In genomic region chr1:182164273-182164672, GRCh38 we compare ENCODE assay signal across 24 cellular contexts.
DNase-seq lines count a peak whose midpoint lies in the region; ATAC-seq and TF ChIP-seq lines count a peak whose summit lies in the region.
"Had no signal": no experiment of that assay in that cellular context is flagged by ENCODE, and none has a peak within 500 bp of the region (broad histone marks: within the 10 kb centered on the region; RNA-seq: fewer than 3 reads in every experiment).

No MANE protein-coding gene starts in this region.

- TF ChIP-seq POLR2A in upper lobe of left lung (IDR thresholded peaks at IDR 0.05), result no peak

- TF ChIP-seq CTCF in upper lobe of left lung (IDR thresholded peaks at IDR 0.05), result no peak
- TF ChIP-seq CTCF in CD14-positive monocyte (IDR thresholded peaks at IDR 0.05), result no peak

- TF ChIP-seq EP300 in upper lobe of left lung (IDR thresholded peaks at IDR 0.05), result no peak

- H3K36me3 Mint-ChIP-seq in CD14-positive monocyte, result peaks cover 0 to 1% of the 10 kb centered on the region in 2 donors
- H3K36me3 Mint-ChIP-seq: brain; CD8-positive, alpha-beta T cell; mesothelial cell of epicardium; stimulated activated naive B cell treated with anti-CD40 and anti-IgM and Interleukin-4, amounts not matched to agents 10 μg/mL and 1 μg/mL and 100 μg/mL, for 72 hours had no signal

- ATAC-seq in left cardiac atrium (peak; percentile 70 to 88), upper lobe of left lung (ENCODE audit: low FRiP score in 2 of 2) (peak in 1 of 2 donors; percentile 64)
- ATAC-seq: CD8-positive, alpha-beta T cell; stimulated activated naive B cell treated with anti-CD40 and anti-IgM and Interleukin-4, amounts not matched to agents 10 μg/mL and 1 μg/mL and 100 μg/mL, for 72 hours had no signal

- peaks cover 0 to 7% (median 3%) of the 10 kb centered on the region in 4 donors for H3K9me3 ChIP-seq in upper lobe of left lung
- H3K9me3 ChIP-seq: SJSA1, tibial artery had no signal

- H3K27ac ChIP-seq in cingulate gyrus (ENCODE audit: low read depth, low read length) (peak overlapping the region; percentile 51), upper lobe of left lung (peak overlapping the region in 3 of 4 donors; percentile 20 to 65 (median 64))
- H3K27ac ChIP-seq: GM23248, SJSA1, tibial artery had no signal

- peaks cover 5 to 15% (median 11%) of the 10 kb centered on the region in 7 donors for H3K9me3 Mint-ChIP-seq in CD14-positive monocyte

- H3K27me3 ChIP-seq in upper lobe of left lung, result no peaks in the 10 kb centered on the region
- H3K27me3 ChIP-seq: SJSA1, tibial artery had no signal

- peaks cover 8 to 16% (median 11%) of the 10 kb centered on the region in 4 donors for H3K4me1 ChIP-seq in upper lobe of left lung
- H3K4me1 ChIP-seq: SJSA1 had no signal

- H3K4me1 Mint-ChIP-seq in CD14-positive monocyte, result peaks cover 10% of the 10 kb centered on the region
- H3K4me1 Mint-ChIP-seq: activated CD4-positive, alpha-beta T cell treated with anti-CD3 and anti-CD28 coated beads, Interleukin-2, amount 10 ng/mL, durations not matched to agents 24 days and 14 days; mesothelial cell of epicardium; stimulated activated naive B cell treated with anti-CD40 and anti-IgM and Interleukin-4, amounts not matched to agents 10 μg/mL and 1 μg/mL and 100 μg/mL, for 72 hours had no signal

- H3K36me3 ChIP-seq in upper lobe of left lung, result no peaks in the 10 kb centered on the region
- H3K36me3 ChIP-seq: SJSA1, tibial artery had no signal

- WGBS in upper lobe of left lung, 2 donors, result 60 to 68% methylated on average over 2 of the region's 2 CpGs

- no peak overlapping the region for H3K4me3 ChIP-seq in upper lobe of left lung
- H3K4me3 ChIP-seq: GM23248, SJSA1, tibial artery had no signal

- peak overlapping the region in 1 of 7 donors; percentile 9 for H3K27ac Mint-ChIP-seq in CD14-positive monocyte
- H3K27ac Mint-ChIP-seq: activated CD4-positive, alpha-beta T cell treated with anti-CD3 and anti-CD28 coated beads, Interleukin-2, amount 10 ng/mL, durations not matched to agents 24 days and 14 days; activated naive CD8-positive, alpha-beta T cell; CD8-positive, alpha-beta T cell; mesothelial cell of epicardium; stimulated activated naive B cell treated with anti-CD40 and anti-IgM and Interleukin-4, amounts not matched to agents 10 μg/mL and 1 μg/mL and 100 μg/mL, for 72 hours had no signal

- intact Hi-C loops in left cardiac atrium (cut with DNase I), result no loop called here
- intact Hi-C loops in CD14-positive monocyte (cut with micrococcal nuclease), result no loop called here

- no peak overlapping the region for H3K4me3 Mint-ChIP-seq in CD14-positive monocyte
- H3K4me3 Mint-ChIP-seq: activated CD4-positive, alpha-beta T cell treated with anti-CD3 and anti-CD28 coated beads, Interleukin-2, amount 10 ng/mL, durations not matched to agents 24 days and 14 days; activated naive CD8-positive, alpha-beta T cell; CD8-positive, alpha-beta T cell; mesothelial cell of epicardium; neural crest cell; stimulated activated naive B cell treated with anti-CD40 and anti-IgM and Interleukin-4, amounts not matched to agents 10 μg/mL and 1 μg/mL and 100 μg/mL, for 72 hours had no signal

- H3K27me3 Mint-ChIP-seq in CD14-positive monocyte (ENCODE audit: low read depth in 3 of 3), result peaks cover 0 to 3% (median 0%) of the 10 kb centered on the region in 3 donors
- H3K27me3 Mint-ChIP-seq: activated CD4-positive, alpha-beta T cell treated with anti-CD3 and anti-CD28 coated beads, Interleukin-2, amount 10 ng/mL, durations not matched to agents 24 days and 14 days; activated naive CD8-positive, alpha-beta T cell; brain had no signal

- no peak for DNase-seq in left cardiac atrium
- DNase-seq in pons (ENCODE audit: low spot score), result peak; percentile 80
- DNase-seq in upper lobe of left lung, result no peak
- DNase-seq in CD14-positive monocyte (ENCODE audit: low spot score), result no peak
- no peak for DNase-seq in NCI-H510A treated with DMSO at 0.1 percent for 48 hours (lab: John Stamatoyannopoulos, UW)
- DNase-seq in HuH-7.5 (ENCODE audit: low spot score), result no peak
- DNase-seq: activated CD4-positive, alpha-beta T cell treated with anti-CD3 and anti-CD28 coated beads, Interleukin-2, amount 10 ng/mL, durations not matched to agents 24 days and 14 days; CD8-positive, alpha-beta T cell; DMS153; GF-D8; islet precursor cell; KG1; NCI-H1930; NCI-H226; stimulated activated naive B cell treated with anti-CD40 and anti-IgM and Interleukin-4, amounts not matched to agents 10 μg/mL and 1 μg/mL and 100 μg/mL, for 72 hours; T-helper 2 cell had no signal
